In the genomic region with DNA sequence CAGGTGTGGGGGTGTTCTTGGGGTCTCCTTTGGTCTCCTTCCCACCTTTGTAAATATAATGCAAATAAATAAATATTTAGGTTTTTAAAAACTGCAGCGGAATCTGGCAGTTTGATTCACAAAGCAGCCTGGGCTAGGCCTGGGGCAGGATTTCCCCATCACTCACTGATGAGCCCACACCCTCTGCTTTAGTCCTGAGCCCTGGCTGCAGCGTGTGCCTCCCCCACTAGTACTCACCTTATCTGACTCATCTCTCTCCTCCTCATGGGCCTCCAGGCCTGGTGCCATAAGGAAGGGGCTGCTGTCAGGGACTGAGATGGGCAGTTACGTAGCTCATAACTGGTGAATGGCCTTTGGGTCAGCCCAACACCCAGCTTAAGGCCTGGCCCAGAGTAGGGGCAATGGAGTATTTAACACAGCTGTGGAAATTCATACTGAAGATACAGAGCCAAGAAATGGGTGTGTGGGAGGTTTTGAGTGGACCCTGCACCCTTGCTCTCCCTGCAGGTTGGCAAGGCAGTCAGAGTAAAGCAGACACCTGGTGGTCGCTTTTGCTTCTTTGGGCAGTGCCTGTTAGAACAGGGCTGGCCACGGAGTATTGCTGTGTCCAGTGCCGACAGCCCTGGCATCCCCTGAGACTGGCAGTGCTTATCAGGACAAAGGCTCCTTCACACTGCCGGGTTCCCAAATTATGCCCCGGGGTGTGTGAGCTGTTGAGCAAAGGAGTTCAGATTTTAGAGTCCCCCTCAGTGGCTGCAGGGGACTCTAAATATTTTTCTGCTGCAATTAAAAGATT, we compare ENCODE assay signal across 17 cellular contexts. TPM values are rescaled to one million over a fixed set of nuclear protein-coding genes. Genes with fewer than 3 reads are reported as not detected.
DNase-seq lines count a peak whose midpoint lies in the region; ATAC-seq, FAIRE-seq and TF ChIP-seq lines count a peak whose summit lies in the region.
"Had no signal": no experiment of that assay in that cellular context is flagged by ENCODE, and none has a peak within 500 bp of the region (broad histone marks: within the 10 kb centered on the region; RNA-seq: fewer than 3 reads in every experiment).

No MANE protein-coding gene starts in this region.

- H4K20me1 ChIP-seq in IMR-90 (ENCODE audit: insufficient read depth, low read length) = no peaks in the 10 kb centered on the region

- H3K79me1 ChIP-seq in IMR-90 (ENCODE audit: low read depth in 1 of 2, low read length in 2 of 2) (peaks cover 6% of the 10 kb centered on the region in 2 experiments; a peak in 2 of 4 replicates), mesenchymal stem cell (replicated peaks; ENCODE audit: low read length, poor library complexity, severe bottlenecking) (no peaks in the 10 kb centered on the region)

- no peaks in the 10 kb centered on the region for H3K9me1 ChIP-seq in IMR-90 (ENCODE audit: insufficient read depth, low read length)

- H3K56ac ChIP-seq in IMR-90 (ENCODE audit: extremely low read depth, insufficient read depth, low read length) = no peak overlapping the region

- H3K18ac ChIP-seq in IMR-90 (ENCODE audit: low read depth, low read length) (no peak overlapping the region), mesenchymal stem cell (ENCODE audit: low read depth in 1 of 2, low read length in 2 of 2) (no peak overlapping the region)

- H2BK20ac ChIP-seq in IMR-90 (ENCODE audit: low read depth, low read length) = no peak overlapping the region

- H3K27me3 ChIP-seq in IMR-90 (ENCODE audit: control insufficient read depth, insufficient read depth, low read length) = no peaks in the 10 kb centered on the region
- H3K27me3 ChIP-seq in mesenchymal stem cell (ENCODE audit: control insufficient read depth in 1 of 2, insufficient read depth in 1 of 2, low read length in 2 of 2) = no peaks in the 10 kb centered on the region
- no peaks in the 10 kb centered on the region for H3K27me3 ChIP-seq in effector memory CD4-positive, alpha-beta T cell (replicated peaks; ENCODE audit: control insufficient read depth, insufficient read depth, low read length, poor library complexity, severe bottlenecking)
- H3K27me3 ChIP-seq: pancreas, thyroid gland had no signal

- no peak overlapping the region for H3K27ac ChIP-seq in IMR-90 (ENCODE audit: insufficient read depth, low read length)
- H3K27ac ChIP-seq in mesenchymal stem cell (ENCODE audit: low read length, poor library complexity, severe bottlenecking) = no peak overlapping the region
- no peak overlapping the region for H3K27ac ChIP-seq in effector memory CD4-positive, alpha-beta T cell (ENCODE audit: insufficient read depth, low read length, poor library complexity, severe bottlenecking)
- H3K27ac ChIP-seq: C4-2B, pancreas, thyroid gland had no signal

- POLR2A ChIA-PET in IMR-90 (lab: Charles Lee; ENCODE audit: unreplicated experiment) = no interaction called here

- H3K9ac ChIP-seq in IMR-90 (ENCODE audit: low read depth, low read length) (no peak overlapping the region), mesenchymal stem cell (ENCODE audit: low read length) (no peak overlapping the region)

- dilution Hi-C loops in IMR-90 (cut with HindIII; ENCODE audit: low sequenced_read_pairs, unreplicated experiment) = no loop called here

- FAIRE-seq in GM12891 (lab: Jason Lieb, UNC) = no peak
- FAIRE-seq: pancreas had no signal

- H2BK5ac ChIP-seq in IMR-90 (ENCODE audit: low read depth, low read length, poor library complexity, severe bottlenecking) = no peak overlapping the region
- H2BK5ac ChIP-seq in mesenchymal stem cell (ENCODE audit: low read depth, low read length, poor library complexity, severe bottlenecking) = no peak overlapping the region

- no peak overlapping the region for H4K5ac ChIP-seq in IMR-90 (ENCODE audit: low read depth, low read length)

- H3K14ac ChIP-seq in IMR-90 (replicated peaks; ENCODE audit: low read depth, low read length) = no peak overlapping the region
- no peak overlapping the region for H3K14ac ChIP-seq in mesenchymal stem cell (ENCODE audit: low read length in 2 of 2)

- no TSS peak for BruUV-seq in IMR-90 (replicated peaks; lab: Mats Ljungman, UMichigan)

- peak overlapping the region; percentile 20 for H2AK9ac ChIP-seq in IMR-90 (replicated peaks; ENCODE audit: low read depth, low read length, poor library complexity)

- H4K91ac ChIP-seq in IMR-90 (ENCODE audit: insufficient read depth, low read depth, low read length) = peak overlapping the region; percentile 15
- no peak overlapping the region for H4K91ac ChIP-seq in mesenchymal stem cell (ENCODE audit: low read length)

- no peaks in the 10 kb centered on the region for H3K9me3 ChIP-seq in IMR-90 (ENCODE audit: control insufficient read depth, insufficient read depth, low read length)
- H3K9me3 ChIP-seq in mesenchymal stem cell (ENCODE audit: control insufficient read depth, low read length) = no peaks in the 10 kb centered on the region
- H3K9me3 ChIP-seq in effector memory CD4-positive, alpha-beta T cell (ENCODE audit: control insufficient read depth, low read length) = no peaks in the 10 kb centered on the region
- H3K9me3 ChIP-seq: pancreas, thyroid gland had no signal

- in situ Hi-C loops in IMR-90 (cut with MboI; ENCODE audit: low sequenced_read_pairs) = no loop called here

- no peak overlapping the region for H3K4me2 ChIP-seq in IMR-90 (ENCODE audit: low read depth, low read length)
- H3K4me2 ChIP-seq in mesenchymal stem cell (ENCODE audit: low read length, poor library complexity, severe bottlenecking) = no peak overlapping the region

- ATAC-seq in IMR-90 (ENCODE audit: low read depth) (peak; percentile 36; the same call in 1 of the 2 replicates), HG03457 (IDR thresholded peaks at IDR 0.05; ENCODE audit: unreplicated experiment) (no peak)
- ATAC-seq: left ventricle myocardium superior, pancreas had no signal

- TF ChIP-seq CTCF in GM20000 (IDR thresholded peaks at IDR 0.05; ENCODE audit: extremely low read depth, missing control alignments) (no peak), IMR-90 (conservative IDR thresholded peaks at IDR 0.05; ENCODE audit: low read depth, low read length) (no peak)

- H3K4me1 ChIP-seq in IMR-90 (ENCODE audit: control insufficient read depth, insufficient read depth, low read length) (peaks cover 3% of the 10 kb centered on the region; the same call in 1 of the 2 replicates), mesenchymal stem cell (ENCODE audit: control insufficient read depth, insufficient read depth, low read depth, low read length) (peaks cover 8% of the 10 kb centered on the region)
- no peaks in the 10 kb centered on the region for H3K4me1 ChIP-seq in effector memory CD4-positive, alpha-beta T cell (ENCODE audit: control insufficient read depth, insufficient read depth, low read length, poor library complexity, severe bottlenecking)
- H3K4me1 ChIP-seq: pancreas, thyroid gland had no signal

- H3K36me3 ChIP-seq in IMR-90 (ENCODE audit: control insufficient read depth, insufficient read depth, low read length) (no peaks in the 10 kb centered on the region), mesenchymal stem cell (ENCODE audit: control insufficient read depth in 1 of 2, insufficient read depth in 2 of 2, low read depth in 1 of 2, low read length in 2 of 2) (peaks cover 3 to 11% of the 10 kb centered on the region in 2 experiments)
- H3K36me3 ChIP-seq in effector memory CD4-positive, alpha-beta T cell (ENCODE audit: control insufficient read depth, insufficient read depth, low read length) = no peaks in the 10 kb centered on the region
- H3K36me3 ChIP-seq: pancreas, thyroid gland had no signal

- no peak overlapping the region for H3K4me3 ChIP-seq in IMR-90 (ENCODE audit: insufficient read depth, low read depth, low read length)
- no peak overlapping the region for H3K4me3 ChIP-seq in mesenchymal stem cell (ENCODE audit: insufficient read depth in 1 of 2, low read depth in 1 of 2, low read length in 2 of 2)
- H3K4me3 ChIP-seq in effector memory CD4-positive, alpha-beta T cell (ENCODE audit: insufficient read depth, low read depth, low read length, poor library complexity, severe bottlenecking) = no peak overlapping the region
- H3K4me3 ChIP-seq: pancreas, thyroid gland had no signal

- H2AK5ac ChIP-seq in IMR-90 (ENCODE audit: low read depth, low read length) = no peak overlapping the region
- no peak overlapping the region for H2AK5ac ChIP-seq in mesenchymal stem cell (ENCODE audit: low read length, severe bottlenecking)

- H3K4ac ChIP-seq in IMR-90 (ENCODE audit: low read depth, low read length) (peak overlapping the region; percentile 11; the same call in 1 of the 2 replicates), mesenchymal stem cell (ENCODE audit: low read depth in 1 of 2, low read length in 2 of 2) (no peak overlapping the region)

- intact Hi-C loops in IMR-90 (cut with micrococcal nuclease) = no loop called here

- no peak overlapping the region for H3K23ac ChIP-seq in IMR-90 (ENCODE audit: low read depth, low read length)
- H3K23ac ChIP-seq in mesenchymal stem cell (ENCODE audit: low read length in 2 of 2) = no peak overlapping the region

- H2AFZ ChIP-seq in IMR-90 (replicated peaks; ENCODE audit: low read length, poor library complexity) (peak overlapping the region; percentile 52), mesenchymal stem cell (ENCODE audit: low read depth, low read length) (no peak overlapping the region)

- CTCF ChIA-PET in IMR-90 (lab: Yijun Ruan, JAX) = no interaction called here

- H2BK120ac ChIP-seq in IMR-90 (ENCODE audit: low read depth, low read length) = no peak overlapping the region
- no peak overlapping the region for H2BK120ac ChIP-seq in mesenchymal stem cell (ENCODE audit: low read depth, low read length)

- H4K8ac ChIP-seq in IMR-90 (ENCODE audit: low read depth in 2 of 2, low read length in 2 of 2) (no peak overlapping the region), mesenchymal stem cell (ENCODE audit: low read length) (no peak overlapping the region)

- no peak for TF ChIP-seq POLR2A in IMR-90 (IDR thresholded peaks at IDR 0.05; ENCODE audit: low read depth, low read length)
- no peak for TF ChIP-seq POLR2A in GM12891 (IDR thresholded peaks at IDR 0.05; ENCODE audit: low read depth, low read length)

- peak; percentile 55 for DNase-seq in GM20000 (ENCODE audit: low spot score)
- peak; percentile 45 for DNase-seq in IMR-90
- DNase-seq in amniotic epithelial cell (ENCODE audit: low read depth) = peak; percentile 82
- DNase-seq in kidney tubule cell (ENCODE audit: low spot score) = peak; percentile 71
- no peak for DNase-seq in GM12891 (ENCODE audit: insufficient read length, low spot score)
- DNase-seq in mesenchymal stem cell = no peak
- no peak for DNase-seq in effector memory CD4-positive, alpha-beta T cell
- DNase-seq: activated naive CD4-positive, alpha-beta T cell treated with anti-CD3 and anti-CD28 coated beads, Interleukin-2, amount 50 U/mL, for 16 hours; left ventricle myocardium superior; NCI-H146; NCI-H345; pancreas; stimulated activated CD4-positive, alpha-beta T cell treated with anti-CD3 and anti-CD28 coated beads, Interleukin-4, amount 100 ng/mL, for 4 hours; T-helper 1 cell; thyroid gland had no signal

- H2BK12ac ChIP-seq in mesenchymal stem cell (ENCODE audit: low read length in 2 of 2) = no peak overlapping the region

- WGBS in IMR-90 (ENCODE audit: extremely low coverage in 2 of 2, insufficient read length in 1 of 2), 2 experiments = 100% methylated on average over 1 of the region's 8 CpGs; no CpG with 5 or more reads in 1 of the 2 experiments
- 89% methylated on average over 7 of the region's 8 CpGs for WGBS in mesenchymal stem cell

- TF ChIP-seq RAD21 in IMR-90 (IDR thresholded peaks at IDR 0.05; ENCODE audit: low read length) = no peak

- H2BK15ac ChIP-seq in IMR-90 (ENCODE audit: low read depth, low read length) (0 out of 3 replicates have a peak overlapping the region, but pooled peaks have one; percentile 40), mesenchymal stem cell (ENCODE audit: low read depth, poor library complexity, severe bottlenecking) (no peak overlapping the region)

RNA-seq across cellular contexts. Expression of a gene that starts 39.7 kb away (rescaled TPM):
- total RNA-seq in IMR-90 (2012; rRNA removed) = 2.2 and 4.7 TPM in 2 replicates
- 8.0 and 8.9 TPM in 2 replicates for polyA plus RNA-seq in IMR-90 (2012; rRNA removed)
- polyA plus RNA-seq in IMR-90 (2012; cell fraction: cytosol; rRNA removed) = 7.5 and 10.8 TPM in 2 replicates
- 26.2 and 26.3 TPM in 2 replicates for polyA plus RNA-seq in IMR-90 (2012; cell fraction: nucleus; rRNA removed; ENCODE audit: low replicate concordance)
- 0.42 TPM for polyA plus RNA-seq in GM12891 (2012; ENCODE audit: low read depth, missing spikeins)
- 4.2 TPM for polyA plus RNA-seq in mesenchymal stem cell (2013, experiment 1 of 2)
- polyA plus RNA-seq in mesenchymal stem cell (2013, experiment 2 of 2) = 3.2 TPM

Comparison
In these comparisons a context has a peak if more than half of its experiments do, and no peak if none do; other contexts are left out.
1. DNase-seq: peak in GM20000 (single experiment), IMR-90 (single experiment), amniotic epithelial cell (single experiment) and kidney tubule cell (single experiment); none in GM12891 (single experiment), mesenchymal stem cell (single experiment) and effector memory CD4-positive, alpha-beta T cell (0 of 3).